ENCODE assay signal across 22 cellular contexts in the genomic region with DNA sequence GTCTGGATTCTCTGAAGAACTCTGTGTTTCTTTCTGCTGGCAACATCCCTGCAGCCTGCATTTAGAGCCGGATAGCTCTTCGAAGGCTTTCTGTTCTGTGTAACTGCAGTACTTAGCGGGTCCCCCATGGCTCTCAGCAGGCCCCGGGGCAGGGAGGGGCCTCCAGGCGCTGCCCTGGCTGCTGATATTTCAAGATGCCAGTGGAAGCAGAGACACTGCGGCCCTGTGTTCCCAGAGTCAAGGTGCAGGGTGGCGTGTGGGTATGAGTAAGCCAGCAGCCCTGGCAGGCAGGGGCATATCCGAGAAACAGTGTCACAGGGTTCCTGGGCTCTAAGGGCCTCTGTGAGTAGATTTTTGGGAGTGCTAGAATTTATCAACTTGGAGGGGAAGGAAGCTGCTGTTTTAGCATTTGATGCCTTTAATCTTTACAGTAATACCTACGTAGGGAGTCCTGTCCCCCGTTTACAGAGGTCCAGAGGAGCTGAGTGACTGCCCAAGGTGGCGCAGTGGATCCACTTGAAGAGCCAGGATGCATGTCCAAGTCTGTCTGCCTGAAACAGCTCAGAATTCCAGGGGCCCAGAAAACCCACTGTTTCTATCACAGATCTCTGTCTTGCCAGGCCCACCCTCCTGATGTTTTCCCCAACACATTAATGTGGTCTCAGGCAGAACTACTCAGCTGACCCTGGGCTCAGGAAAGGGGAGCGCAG. TPM values are rescaled to one million over a fixed set of nuclear protein-coding genes. Genes with fewer than 3 reads are reported as not detected.
DNase-seq lines count a peak whose midpoint lies in the region; ATAC-seq and TF ChIP-seq lines count a peak whose summit lies in the region.
"Had no signal": no experiment of that assay in that cellular context is flagged by ENCODE, and none has a peak within 500 bp of the region (broad histone marks: within the 10 kb centered on the region; RNA-seq: fewer than 3 reads in every experiment).

No MANE protein-coding gene starts in this region.

- H3K9me3 Mint-ChIP-seq in MCF 10A (ENCODE audit: unreplicated experiment): no peaks in the 10 kb centered on the region
- H3K9me3 Mint-ChIP-seq: IgD-negative memory B cell had no signal

- dilution Hi-C loops in mammary epithelial cell (cut with HindIII; ENCODE audit: low sequenced_read_pairs): no loop called here

- POLR2A ChIA-PET in MCF 10A (lab: Yijun Ruan, JAX) (interaction anchor here (0.7 kb wide), 1 partner anchor 167 kb away, joined by 3 read pairs; no protein-coding TSS in a partner anchor), RWPE1 (lab: Yijun Ruan, JAX; ENCODE audit: low non-redundant PET) (no interaction called here)

- no peaks in the 10 kb centered on the region for H4K20me1 ChIP-seq in mammary epithelial cell (ENCODE audit: insufficient read depth, low read length)

- H3K9ac ChIP-seq in mammary epithelial cell (ENCODE audit: insufficient read depth, low read length): no peak overlapping the region

- H3K9me3 ChIP-seq in mammary epithelial cell (replicated peaks; ENCODE audit: insufficient read depth, low read length) (no peaks in the 10 kb centered on the region), thyroid gland (no peaks in the 10 kb centered on the region), ascending aorta (no peaks in the 10 kb centered on the region)

- intact Hi-C loops in mammary epithelial cell (cut with micrococcal nuclease) (no loop called here), MCF 10A (cut with micrococcal nuclease) (no loop called here), thyroid gland (cut with DNase I) (no loop called here), ascending aorta (cut with DNase I) (no loop called here)

- TF ChIP-seq CTCF in mammary epithelial cell (conservative IDR thresholded peaks at IDR 0.05 in 1 of 2, IDR thresholded peaks at IDR 0.05 in 1 of 2; ENCODE audit: extremely low read depth in 1 of 2, insufficient read depth in 1 of 2, low read depth in 1 of 2, low read length in 2 of 2) (no peak), MCF 10A (IDR thresholded peaks at IDR 0.05; ENCODE audit: unreplicated experiment) (no peak), RWPE1 (conservative IDR thresholded peaks at IDR 0.05; ENCODE audit: low read depth) (no peak), thyroid gland (IDR thresholded peaks at IDR 0.05) (no peak), ascending aorta (IDR thresholded peaks at IDR 0.05) (no peak)

- H3K4me3 Mint-ChIP-seq in MCF 10A (ENCODE audit: unreplicated experiment): no peak overlapping the region
- H3K4me3 Mint-ChIP-seq: CD14-positive monocyte, IgD-negative memory B cell had no signal

- BruUV-seq in mammary epithelial cell (replicated peaks; lab: Mats Ljungman, UMichigan): no TSS peak
- no TSS peak for BruUV-seq in MCF 10A (replicated peaks; lab: Mats Ljungman, UMichigan)

- H3K27me3 Mint-ChIP-seq in MCF 10A (ENCODE audit: insufficient read depth, unreplicated experiment): peaks cover 16% of the 10 kb centered on the region

- H3K36me3 ChIP-seq in mammary epithelial cell (ENCODE audit: insufficient read depth, low read length) (no peaks in the 10 kb centered on the region), thyroid gland (no peaks in the 10 kb centered on the region), ascending aorta (no peaks in the 10 kb centered on the region)

- H3K27ac Mint-ChIP-seq in MCF 10A (ENCODE audit: low read depth, unreplicated experiment): no peak overlapping the region
- H3K27ac Mint-ChIP-seq: CD14-positive monocyte had no signal

- CTCF ChIA-PET in mammary epithelial cell (lab: Charles Lee; ENCODE audit: low non-redundant PET): no interaction called here
- CTCF ChIA-PET in MCF 10A (lab: Yijun Ruan, JAX): interaction anchor here (0.6 to 1.7 kb wide), 10 partner anchors 14 to 705 kb away, joined by 3 to 6 read pairs (median 4); no protein-coding TSS in a partner anchor
- CTCF ChIA-PET in RWPE1 (lab: Yijun Ruan, JAX): interaction anchor here (0.6 to 1.1 kb wide), 4 partner anchors 39 to 80 kb away, joined by 3 read pairs; no protein-coding TSS in a partner anchor

- peak in 1 of 2 donors; percentile 11 for TF ChIP-seq POLR2A in thyroid gland (IDR thresholded peaks at IDR 0.05)

- H2AFZ ChIP-seq in mammary epithelial cell (ENCODE audit: low read depth, low read length): peak overlapping the region; percentile 67

- H3K27ac ChIP-seq in mammary epithelial cell (ENCODE audit: insufficient read depth, low read depth, low read length): no peak overlapping the region
- peak overlapping the region; percentile 28 for H3K27ac ChIP-seq in RWPE1
- peak overlapping the region; percentile 56 to 74 (median 63) for H3K27ac ChIP-seq in thyroid gland
- H3K27ac ChIP-seq in ascending aorta: no peak overlapping the region
- H3K27ac ChIP-seq: 22Rv1 had no signal

- in situ Hi-C loops in mammary epithelial cell (cut with MboI; ENCODE audit: low sequenced_read_pairs in 2 of 2): loop anchor here in 1 of 2 donors (25.0 kb wide), 2 partner anchors 245 to 330 kb away; no protein-coding TSS in a partner anchor

- DNase-seq in mammary epithelial cell (peak; percentile 66), MCF 10A (ENCODE audit: unreplicated experiment) (no peak), RWPE1 (ENCODE audit: low spot score) (peak; percentile 27), thyroid gland (peak; percentile 70 to 79), ascending aorta (ENCODE audit: low spot score in 2 of 2) (no peak), iPS-NIHi11 (ENCODE audit: low spot score) (no peak), NCI-H2029 (lab: John Stamatoyannopoulos, UW) (no peak)
- DNase-seq: AML-193, DND-41, HCEC 1CT, Kasumi-1, MM.1S, NCI-H1092, NCI-H146, NCI-H2081, NCI-H510A treated with DMSO at 0.1 percent for 48 hours, NCI-H82 had no signal

- no peaks in the 10 kb centered on the region for H3K36me3 Mint-ChIP-seq in MCF 10A (ENCODE audit: insufficient read depth, unreplicated experiment)
- H3K36me3 Mint-ChIP-seq: CD14-positive monocyte, IgD-negative memory B cell had no signal

- no peaks in the 10 kb centered on the region for H3K27me3 ChIP-seq in mammary epithelial cell (ENCODE audit: insufficient read depth, low read length)
- no peaks in the 10 kb centered on the region for H3K27me3 ChIP-seq in thyroid gland
- no peaks in the 10 kb centered on the region for H3K27me3 ChIP-seq in ascending aorta

- no peak overlapping the region for H3K4me3 ChIP-seq in mammary epithelial cell (replicated peaks in 1 of 3; ENCODE audit: insufficient read depth in 1 of 3, low read depth in 2 of 3, low read length in 3 of 3)
- no peak overlapping the region for H3K4me3 ChIP-seq in thyroid gland (replicated peaks in 1 of 3)
- no peak overlapping the region for H3K4me3 ChIP-seq in ascending aorta

- H3K4me1 Mint-ChIP-seq in MCF 10A (ENCODE audit: insufficient read depth, unreplicated experiment): peaks cover 8% of the 10 kb centered on the region
- H3K4me1 Mint-ChIP-seq: CD14-positive monocyte, IgD-negative memory B cell had no signal

- peaks cover 3% of the 10 kb centered on the region for H3K4me1 ChIP-seq in mammary epithelial cell (ENCODE audit: insufficient read depth, low read length)
- peaks cover 14 to 16% of the 10 kb centered on the region in 2 donors for H3K4me1 ChIP-seq in thyroid gland
- no peaks in the 10 kb centered on the region for H3K4me1 ChIP-seq in ascending aorta

- ATAC-seq in esophagus mucosa: peak; percentile 44

- no peak overlapping the region for H3K4me2 ChIP-seq in mammary epithelial cell (ENCODE audit: insufficient read depth, low read depth, low read length)

- no peaks in the 10 kb centered on the region for H3K79me2 ChIP-seq in mammary epithelial cell (ENCODE audit: insufficient read depth, low read length)

- WGBS in mammary epithelial cell (ENCODE audit: low coverage, missing lambda C conversion rate): 79% methylated on average over 12 of the region's 12 CpGs
- 43 to 46% methylated on average over 9 to 12 of the region's 12 CpGs for WGBS in thyroid gland, 2 donors

RNA-seq across cellular contexts. Expression of a gene that starts 16.2 kb away (rescaled TPM):
- total RNA-seq in mammary epithelial cell (under 1 TPM in 1 of 2 donors, not detected in 1; 0.14 TPM), MCF 10A (2022) (0.22 and 0.23 TPM in 2 replicates), esophagus mucosa (0.12 TPM), thyroid gland (not detected), ascending aorta (1.6 TPM)
- polyA plus RNA-seq in mammary epithelial cell: 0.01 TPM
- polyA minus RNA-seq in mammary epithelial cell: not detected
- total RNA-seq: RPMI7951 had no signal
- polyA plus RNA-seq: CD14-positive monocyte, IgD-negative memory B cell had no signal

Comparison
In these comparisons a context has a peak if more than half of its experiments do, and no peak if none do; other contexts are left out.
1. DNase-seq: peak in mammary epithelial cell (single experiment), RWPE1 (single experiment) and thyroid gland (2 of 2); none in MCF 10A (single experiment), ascending aorta (0 of 2), iPS-NIHi11 (single experiment) and NCI-H2029 (single experiment).
2. H3K27ac ChIP-seq: peak in RWPE1 (single experiment) and thyroid gland (3 of 3); none in mammary epithelial cell (single experiment) and ascending aorta (0 of 2).